16 cellular contexts compared by ENCODE assay signal in the genomic region with DNA sequence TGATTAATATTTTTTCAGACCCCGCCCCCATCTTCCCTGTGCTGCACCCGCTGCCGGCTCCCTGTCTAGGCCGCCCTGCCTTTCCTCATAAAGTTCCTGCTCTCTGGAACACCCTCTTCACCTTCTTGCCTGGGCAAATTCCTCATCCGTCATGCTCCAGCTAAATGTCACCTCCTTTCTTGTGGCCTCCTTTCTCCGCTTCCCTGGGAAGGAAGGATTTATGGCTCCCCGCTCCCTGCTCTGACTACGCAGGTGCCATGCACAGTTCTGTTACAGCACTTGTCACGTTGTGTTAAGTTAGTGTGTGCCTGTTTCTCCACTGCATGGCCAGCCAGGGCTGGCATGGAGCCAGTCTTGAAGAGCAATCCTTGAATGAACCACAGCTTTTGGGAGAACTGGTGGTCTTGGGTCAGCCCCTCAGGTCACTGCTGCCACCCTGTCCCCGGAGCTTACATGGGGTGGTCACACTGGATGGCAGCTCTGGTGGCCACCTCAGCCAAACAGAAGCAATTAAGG.
A peak's percentile ranks its signal among the peaks of the same experiment; 100 is the strongest.
DNase-seq lines count a peak whose midpoint lies in the region; ATAC-seq, FAIRE-seq and TF ChIP-seq lines count a peak whose summit lies in the region.
"Had no signal": no experiment of that assay in that cellular context is flagged by ENCODE, and none has a peak within 500 bp of the region (broad histone marks: within the 10 kb centered on the region; RNA-seq: fewer than 3 reads in every experiment).

No MANE protein-coding gene starts in this region.

- no peak overlapping the region for H4K91ac ChIP-seq in IMR-90 (ENCODE audit: insufficient read depth, low read depth, low read length)

- H3K27ac ChIP-seq in IMR-90 (ENCODE audit: insufficient read depth, low read length) = no peak overlapping the region
- H3K27ac ChIP-seq in K562 (ENCODE audit: extremely low read depth, low read depth, low read length) = no peak overlapping the region
- no peak overlapping the region for H3K27ac ChIP-seq in thyroid gland
- H3K27ac ChIP-seq: A549, SJSA1 had no signal

- in situ Hi-C loops in IMR-90 (cut with MboI; ENCODE audit: low sequenced_read_pairs) (no loop called here), K562 (cut with MboI) (no loop called here)

- TF ChIP-seq POLR2A in IMR-90 (IDR thresholded peaks at IDR 0.05; ENCODE audit: low read depth, low read length) (no peak), K562 (conservative IDR thresholded peaks at IDR 0.05) (no peak), thyroid gland (IDR thresholded peaks at IDR 0.05) (no peak)

- no peak overlapping the region for H4K8ac ChIP-seq in IMR-90 (ENCODE audit: low read depth in 2 of 2, low read length in 2 of 2)

- no peak overlapping the region for H3K4me3 Mint-ChIP-seq in activated naive CD4-positive, alpha-beta T cell treated with anti-CD3 and anti-CD28 coated beads, Interleukin-2, amount 50 U/mL, for 24 hours
- H3K4me3 Mint-ChIP-seq in activated naive CD4-positive, alpha-beta T cell treated with anti-CD3 and anti-CD28 coated beads, Interleukin-2, amount 10 ng/mL, durations not matched to agents 7 days and 5 days = no peak overlapping the region

- H3K14ac ChIP-seq in IMR-90 (replicated peaks; ENCODE audit: low read depth, low read length) = no peak overlapping the region

- H3K4me3 ChIP-seq in IMR-90 (ENCODE audit: insufficient read depth, low read depth, low read length) (no peak overlapping the region), K562 (no peak overlapping the region), thyroid gland (replicated peaks in 1 of 3) (no peak overlapping the region)
- H3K4me3 ChIP-seq: A549, SJSA1 had no signal

- H2BK5ac ChIP-seq in IMR-90 (ENCODE audit: low read depth, low read length, poor library complexity, severe bottlenecking) = no peak overlapping the region

- peaks cover 32% of the 10 kb centered on the region for H3K27me3 Mint-ChIP-seq in activated naive CD4-positive, alpha-beta T cell treated with anti-CD3 and anti-CD28 coated beads, Interleukin-2, amount 50 U/mL, for 24 hours
- peaks cover 44% of the 10 kb centered on the region for H3K27me3 Mint-ChIP-seq in activated naive CD4-positive, alpha-beta T cell treated with anti-CD3 and anti-CD28 coated beads, Interleukin-2, amount 10 ng/mL, durations not matched to agents 7 days and 5 days

- H4K5ac ChIP-seq in IMR-90 (ENCODE audit: low read depth, low read length) = no peak overlapping the region

- H3K36me3 ChIP-seq in IMR-90 (ENCODE audit: control insufficient read depth, insufficient read depth, low read length) (no peaks in the 10 kb centered on the region), K562 (ENCODE audit: control insufficient read depth, insufficient read depth, low read length) (no peaks in the 10 kb centered on the region), thyroid gland (no peaks in the 10 kb centered on the region)
- H3K36me3 ChIP-seq: SJSA1 had no signal

- dilution Hi-C loops in IMR-90 (cut with HindIII; ENCODE audit: low sequenced_read_pairs, unreplicated experiment) = no loop called here

- no peaks in the 10 kb centered on the region for H3K4me1 Mint-ChIP-seq in activated naive CD4-positive, alpha-beta T cell treated with anti-CD3 and anti-CD28 coated beads, Interleukin-2, amount 50 U/mL, for 24 hours
- no peaks in the 10 kb centered on the region for H3K4me1 Mint-ChIP-seq in activated naive CD4-positive, alpha-beta T cell treated with anti-CD3 and anti-CD28 coated beads, Interleukin-2, amount 10 ng/mL, durations not matched to agents 7 days and 5 days

- TF ChIP-seq EP300 in K562 (IDR thresholded peaks at IDR 0.05; ENCODE audit: low read length) = no peak

- no peaks in the 10 kb centered on the region for H3K79me2 ChIP-seq in K562 (ENCODE audit: control insufficient read depth, insufficient read depth, low read length)

- CTCF ChIA-PET in activated naive CD4-positive, alpha-beta T cell treated with anti-CD3 and anti-CD28 coated beads, Interleukin-2, amount 10 ng/mL, durations not matched to agents 7 days and 5 days (lab: Charles Lee) = interaction anchor here (1.3 kb wide), 1 partner anchor 47 kb away, joined by 6 read pairs; no protein-coding TSS in a partner anchor
- CTCF ChIA-PET in IMR-90 (lab: Yijun Ruan, JAX) (no interaction called here), K562 (lab: Yijun Ruan, JAX; ENCODE audit: low intra/inter-chr PET ratio) (no interaction called here)

- TF ChIP-seq RAD21 in IMR-90 (IDR thresholded peaks at IDR 0.05; ENCODE audit: low read length) (no peak), K562 (CRISPR knock-in tag; conservative IDR thresholded peaks at IDR 0.05 in 1 of 2, IDR thresholded peaks at IDR 0.05 in 1 of 2) (no peak)

- intact Hi-C loops in IMR-90 (cut with micrococcal nuclease) = no loop called here
- intact Hi-C loops in K562 (cut with micrococcal nuclease) = no loop called here
- intact Hi-C loops in thyroid gland (cut with DNase I) = loop anchor here (5.0 kb wide), 1 partner anchor 158 kb away; no protein-coding TSS in a partner anchor

- H4K20me1 ChIP-seq in IMR-90 (ENCODE audit: insufficient read depth, low read length) = no peaks in the 10 kb centered on the region
- peaks cover 13% of the 10 kb centered on the region; the same call in 1 of the 2 replicates for H4K20me1 ChIP-seq in K562 (replicated peaks; ENCODE audit: control insufficient read depth, insufficient read depth, low read length)

- H3K9me3 ChIP-seq in IMR-90 (ENCODE audit: control insufficient read depth, insufficient read depth, low read length) (no peaks in the 10 kb centered on the region), K562 (replicated peaks; ENCODE audit: control insufficient read depth, insufficient read depth, low read depth, low read length) (no peaks in the 10 kb centered on the region), thyroid gland (no peaks in the 10 kb centered on the region)
- H3K9me3 ChIP-seq: A549, SJSA1 had no signal

- H3K4me1 ChIP-seq in IMR-90 (ENCODE audit: control insufficient read depth, insufficient read depth, low read length) = no peaks in the 10 kb centered on the region
- peaks cover 0 to 1% of the 10 kb centered on the region in 2 experiments; a peak in 1 of 5 replicates for H3K4me1 ChIP-seq in K562 (replicated peaks in 1 of 2; ENCODE audit: control insufficient read depth in 2 of 2, insufficient read depth in 2 of 2, low read length in 2 of 2)
- peaks cover 0 to 3% of the 10 kb centered on the region in 2 donors for H3K4me1 ChIP-seq in thyroid gland
- H3K4me1 ChIP-seq: A549, SJSA1 had no signal

- H3K9ac ChIP-seq in IMR-90 (ENCODE audit: low read depth, low read length) (no peak overlapping the region), K562 (ENCODE audit: insufficient read depth in 1 of 2, low read depth in 2 of 2, low read length in 2 of 2) (no peak overlapping the region)

- no peaks in the 10 kb centered on the region for H3K36me3 Mint-ChIP-seq in activated naive CD4-positive, alpha-beta T cell treated with anti-CD3 and anti-CD28 coated beads, Interleukin-2, amount 50 U/mL, for 24 hours
- no peaks in the 10 kb centered on the region for H3K36me3 Mint-ChIP-seq in activated naive CD4-positive, alpha-beta T cell treated with anti-CD3 and anti-CD28 coated beads, Interleukin-2, amount 10 ng/mL, durations not matched to agents 7 days and 5 days

- H2BK20ac ChIP-seq in IMR-90 (ENCODE audit: low read depth, low read length) = no peak overlapping the region

- DNase-seq in activated naive CD4-positive, alpha-beta T cell treated with anti-CD3 and anti-CD28 coated beads, Interleukin-2, amount 10 ng/mL, durations not matched to agents 7 days and 5 days = no peak
- DNase-seq in IMR-90 (no peak), K562 (ENCODE audit: extremely low read depth in 1 of 4, low spot score in 3 of 4) (no peak), thyroid gland (peak; percentile 50 to 52), SHP77 (lab: John Stamatoyannopoulos, UW) (no peak)
- no peak for DNase-seq in stimulated activated CD4-positive, alpha-beta T cell treated with anti-CD3 and anti-CD28 coated beads, Interleukin-12 subunit alpha, Interleukin-12 subunit beta, amount 100 ng/mL, for 4 hours
- DNase-seq: EL, Kasumi-1, NCI-H2029, NCI-H69, RPMI8226, SW 1271 had no signal

- no peak overlapping the region for H3K18ac ChIP-seq in IMR-90 (ENCODE audit: low read depth, low read length)

- no peak overlapping the region for H3K4me2 ChIP-seq in IMR-90 (ENCODE audit: low read depth, low read length)
- H3K4me2 ChIP-seq in K562 (ENCODE audit: insufficient read depth, low read length) = no peak overlapping the region
- H3K4me2 ChIP-seq: A549 had no signal

- POLR2A ChIA-PET in IMR-90 (lab: Charles Lee; ENCODE audit: unreplicated experiment) = no interaction called here
- POLR2A ChIA-PET in K562 (lab: Yijun Ruan, JAX) = interaction anchor here (0.8 to 1.6 kb wide), 2 partner anchors 84 to 162 kb away, joined by 3 to 4 read pairs; no protein-coding TSS in a partner anchor

- H3K9me3 Mint-ChIP-seq in activated naive CD4-positive, alpha-beta T cell treated with anti-CD3 and anti-CD28 coated beads, Interleukin-2, amount 50 U/mL, for 24 hours = no peaks in the 10 kb centered on the region
- H3K9me3 Mint-ChIP-seq in activated naive CD4-positive, alpha-beta T cell treated with anti-CD3 and anti-CD28 coated beads, Interleukin-2, amount 10 ng/mL, durations not matched to agents 7 days and 5 days = no peaks in the 10 kb centered on the region

- H2AFZ ChIP-seq in IMR-90 (replicated peaks; ENCODE audit: low read length, poor library complexity) = peak overlapping the region; percentile 8
- H2AFZ ChIP-seq in K562 (ENCODE audit: low read depth, low read length) = no peak overlapping the region

- WGBS in IMR-90 (ENCODE audit: extremely low coverage in 2 of 2, insufficient read length in 1 of 2), 2 experiments = 32% methylated on average over 7 of the region's 10 CpGs; no CpG with 5 or more reads in 1 of the 2 experiments
- WGBS in K562 (ENCODE audit: insufficient coverage, low coverage, missing lambda C conversion rate) = 0% methylated on average over 10 of the region's 10 CpGs
- WGBS in thyroid gland, 2 donors = 57 to 62% methylated on average over 10 of the region's 10 CpGs

- H3K9me1 ChIP-seq in IMR-90 (ENCODE audit: insufficient read depth, low read length) (no peaks in the 10 kb centered on the region), K562 (ENCODE audit: control insufficient read depth, insufficient read depth, low read length) (no peaks in the 10 kb centered on the region)

- H3K27me3 ChIP-seq in IMR-90 (ENCODE audit: control insufficient read depth, insufficient read depth, low read length) = peaks cover 29% of the 10 kb centered on the region
- peaks cover 14 to 62% of the 10 kb centered on the region in 2 experiments for H3K27me3 ChIP-seq in K562 (ENCODE audit: control insufficient read depth in 2 of 2, insufficient read depth in 2 of 2, low read length in 2 of 2)
- no peaks in the 10 kb centered on the region for H3K27me3 ChIP-seq in thyroid gland

- BruUV-seq in IMR-90 (replicated peaks; lab: Mats Ljungman, UMichigan) (no TSS peak), K562 (replicated peaks; lab: Mats Ljungman, UMichigan) (no TSS peak)

- H3K56ac ChIP-seq in IMR-90 (ENCODE audit: extremely low read depth, insufficient read depth, low read length) = no peak overlapping the region

- H2BK120ac ChIP-seq in IMR-90 (ENCODE audit: low read depth, low read length) = no peak overlapping the region

- H3K23ac ChIP-seq in IMR-90 (ENCODE audit: low read depth, low read length) = no peak overlapping the region

- TF ChIP-seq CTCF in IMR-90 (conservative IDR thresholded peaks at IDR 0.05; ENCODE audit: low read depth, low read length) = no peak
- TF ChIP-seq CTCF in K562 (IDR thresholded peaks at IDR 0.05 in 2 of 3, conservative IDR thresholded peaks at IDR 0.05 in 1 of 3; ENCODE audit: insufficient read depth in 2 of 3, low read depth in 1 of 3, low read length in 3 of 3) = no peak
- no peak for TF ChIP-seq CTCF in thyroid gland (IDR thresholded peaks at IDR 0.05)

- ATAC-seq in IMR-90 (ENCODE audit: low read depth) = no peak
- no peak for ATAC-seq in K562
- ATAC-seq: A549 had no signal

- H2AK5ac ChIP-seq in IMR-90 (ENCODE audit: low read depth, low read length) = no peak overlapping the region

- H2BK15ac ChIP-seq in IMR-90 (ENCODE audit: low read depth, low read length) = no peak overlapping the region

- H2AK9ac ChIP-seq in IMR-90 (replicated peaks; ENCODE audit: low read depth, low read length, poor library complexity) = no peak overlapping the region

- H3K79me1 ChIP-seq in IMR-90 (ENCODE audit: low read depth in 1 of 2, low read length in 2 of 2) = no peaks in the 10 kb centered on the region

- no peak overlapping the region for H3K4ac ChIP-seq in IMR-90 (ENCODE audit: low read depth, low read length)

- FAIRE-seq in K562 (lab: Jason Lieb, UNC) = no peak
- FAIRE-seq: A549, H54 had no signal

- H3K27ac Mint-ChIP-seq in activated naive CD4-positive, alpha-beta T cell treated with anti-CD3 and anti-CD28 coated beads, Interleukin-2, amount 50 U/mL, for 24 hours = peak overlapping the region; percentile 0
- H3K27ac Mint-ChIP-seq in activated naive CD4-positive, alpha-beta T cell treated with anti-CD3 and anti-CD28 coated beads, Interleukin-2, amount 10 ng/mL, durations not matched to agents 7 days and 5 days = no peak overlapping the region

Comparison
In these comparisons a context has a peak if more than half of its experiments do, and no peak if none do; other contexts are left out.
1. DNase-seq: peak in thyroid gland (2 of 2); none in activated naive CD4-positive, alpha-beta T cell treated with anti-CD3 and anti-CD28 coated beads, Interleukin-2, amount 10 ng/mL, durations not matched to agents 7 days and 5 days (single experiment), IMR-90 (single experiment), K562 (0 of 4), SHP77 (0 of 2) and stimulated activated CD4-positive, alpha-beta T cell treated with anti-CD3 and anti-CD28 coated beads, Interleukin-12 subunit alpha, Interleukin-12 subunit beta, amount 100 ng/mL, for 4 hours (single experiment).